Comparison of ENCODE assay signal across 1 cellular context in genomic region chr15:35282965-35283496, GRCh38.
TF ChIP-seq lines count a peak whose summit lies in the region.

No MANE protein-coding gene starts in this region.

TF ChIP-seq in HEK293, 187 proteins besides CTCF, POLR2A, EP300 and RAD21 (continued from another document):
- TF ChIP-seq, protein P1, sequence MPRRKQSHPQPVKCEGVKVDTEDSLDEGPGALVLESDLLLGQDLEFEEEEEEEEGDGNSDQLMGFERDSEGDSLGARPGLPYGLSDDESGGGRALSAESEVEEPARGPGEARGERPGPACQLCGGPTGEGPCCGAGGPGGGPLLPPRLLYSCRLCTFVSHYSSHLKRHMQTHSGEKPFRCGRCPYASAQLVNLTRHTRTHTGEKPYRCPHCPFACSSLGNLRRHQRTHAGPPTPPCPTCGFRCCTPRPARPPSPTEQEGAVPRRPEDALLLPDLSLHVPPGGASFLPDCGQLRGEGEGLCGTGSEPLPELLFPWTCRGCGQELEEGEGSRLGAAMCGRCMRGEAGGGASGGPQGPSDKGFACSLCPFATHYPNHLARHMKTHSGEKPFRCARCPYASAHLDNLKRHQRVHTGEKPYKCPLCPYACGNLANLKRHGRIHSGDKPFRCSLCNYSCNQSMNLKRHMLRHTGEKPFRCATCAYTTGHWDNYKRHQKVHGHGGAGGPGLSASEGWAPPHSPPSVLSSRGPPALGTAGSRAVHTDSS (tag by site-specific recombination; IDR thresholded peaks at IDR 0.05) = peak; percentile 90
- TF ChIP-seq, protein P2, sequence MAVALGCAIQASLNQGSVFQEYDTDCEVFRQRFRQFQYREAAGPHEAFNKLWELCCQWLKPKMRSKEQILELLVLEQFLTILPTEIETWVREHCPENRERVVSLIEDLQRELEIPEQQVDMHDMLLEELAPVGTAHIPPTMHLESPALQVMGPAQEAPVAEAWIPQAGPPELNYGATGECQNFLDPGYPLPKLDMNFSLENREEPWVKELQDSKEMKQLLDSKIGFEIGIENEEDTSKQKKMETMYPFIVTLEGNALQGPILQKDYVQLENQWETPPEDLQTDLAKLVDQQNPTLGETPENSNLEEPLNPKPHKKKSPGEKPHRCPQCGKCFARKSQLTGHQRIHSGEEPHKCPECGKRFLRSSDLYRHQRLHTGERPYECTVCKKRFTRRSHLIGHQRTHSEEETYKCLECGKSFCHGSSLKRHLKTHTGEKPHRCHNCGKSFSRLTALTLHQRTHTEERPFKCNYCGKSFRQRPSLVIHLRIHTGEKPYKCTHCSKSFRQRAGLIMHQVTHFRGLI (tag by site-specific recombination; IDR thresholded peaks at IDR 0.05) = no peak
